In genomic region chr7:30927559-30927958, GRCh38 we compare ENCODE assay signal across 23 cellular contexts. TPM values are rescaled to one million over a fixed set of nuclear protein-coding genes. Genes with fewer than 3 reads are reported as not detected.
DNase-seq lines count a peak whose midpoint lies in the region; ATAC-seq and TF ChIP-seq lines count a peak whose summit lies in the region.
"Had no signal": no experiment of that assay in that cellular context is flagged by ENCODE, and none has a peak within 500 bp of the region (broad histone marks: within the 10 kb centered on the region; RNA-seq: fewer than 3 reads in every experiment).

No MANE protein-coding gene starts in this region.

- H3K36me3 ChIP-seq in osteoblast (ENCODE audit: insufficient read depth, low read length): no peaks in the 10 kb centered on the region
- H3K36me3 ChIP-seq: BLaER1 treated with 17β-estradiol and CSF1 and Interleukin-3, amounts not matched to agents 10 nM and 100 nM; MG63 had no signal

- intact Hi-C loops in natural killer cell (cut with micrococcal nuclease): no loop called here

- H3K4me3 ChIP-seq in osteoblast (ENCODE audit: insufficient read depth, low read length): no peak overlapping the region
- H3K4me3 ChIP-seq: BLaER1 treated with 17β-estradiol and CSF1 and Interleukin-3, amounts not matched to agents 10 nM and 100 nM; MG63 had no signal

- no peaks in the 10 kb centered on the region for H3K79me2 ChIP-seq in osteoblast (ENCODE audit: insufficient read depth, low read length)

- H4K20me1 ChIP-seq in osteoblast (ENCODE audit: insufficient read depth, low read length): no peaks in the 10 kb centered on the region
- H4K20me1 ChIP-seq: BLaER1 treated with 17β-estradiol and CSF1 and Interleukin-3, amounts not matched to agents 10 nM and 100 nM had no signal

- H3K27ac ChIP-seq in osteoblast (ENCODE audit: low read depth, low read length) (no peak overlapping the region), caudate nucleus (ENCODE audit: low read depth, low read length) (no peak overlapping the region)
- H3K27ac ChIP-seq: BLaER1 treated with 17β-estradiol and CSF1 and Interleukin-3, amounts not matched to agents 10 nM and 100 nM had no signal

- peak; percentile 39 for DNase-seq in natural killer cell treated with Interleukin-12 subunit alpha and Interleukin-12 subunit beta and Interleukin-15 and Interleukin-18, amount 100 ng/mL, for 72 hours (ENCODE audit: low spot score)
- DNase-seq in natural killer cell: no peak
- peak; percentile 3 for DNase-seq in HuH-7.5 (ENCODE audit: low spot score)
- DNase-seq in osteoblast (ENCODE audit: insufficient read length, low spot score, missing footprints): peak; percentile 54
- no peak for DNase-seq in ecto neural progenitor cell (ENCODE audit: low spot score)
- no peak for DNase-seq in caudate nucleus (lab: John Stamatoyannopoulos, UW)
- DNase-seq: AML-193; CD4-positive, alpha-beta memory T cell; COR-L47; IMR-90; KG1; MG63; NCI-H1105 treated with DMSO at 0.1 percent for 48 hours; NCI-H2029; NCI-H446 treated with DMSO at 0.1 percent for 48 hours; NCI-H526; NCI-H82; NK-92 treated with Interleukin-12 subunit alpha and Interleukin-12 subunit beta, amount 100 ng/mL, for 24 hours; PC-3 had no signal

- peaks cover 2% of the 10 kb centered on the region for H3K9me3 Mint-ChIP-seq in natural killer cell treated with Interleukin-12 subunit alpha and Interleukin-12 subunit beta and Interleukin-15 and Interleukin-18, amount 100 ng/mL, for 72 hours
- no peaks in the 10 kb centered on the region for H3K9me3 Mint-ChIP-seq in natural killer cell

- H3K27ac Mint-ChIP-seq in natural killer cell treated with Interleukin-12 subunit alpha and Interleukin-12 subunit beta and Interleukin-15 and Interleukin-18, amount 100 ng/mL, for 72 hours: no peak overlapping the region
- no peak overlapping the region for H3K27ac Mint-ChIP-seq in natural killer cell
- H3K27ac Mint-ChIP-seq: CD4-positive, alpha-beta memory T cell had no signal

- H3K36me3 Mint-ChIP-seq in natural killer cell treated with Interleukin-12 subunit alpha and Interleukin-12 subunit beta and Interleukin-15 and Interleukin-18, amount 100 ng/mL, for 72 hours: no peaks in the 10 kb centered on the region
- H3K36me3 Mint-ChIP-seq in natural killer cell: no peaks in the 10 kb centered on the region
- H3K36me3 Mint-ChIP-seq: CD4-positive, alpha-beta memory T cell had no signal

- H3K4me1 ChIP-seq in osteoblast (ENCODE audit: insufficient read depth, low read length): no peaks in the 10 kb centered on the region
- H3K4me1 ChIP-seq: BLaER1 treated with 17β-estradiol and CSF1 and Interleukin-3, amounts not matched to agents 10 nM and 100 nM had no signal

- H3K9me3 ChIP-seq in osteoblast (ENCODE audit: low read depth, low read length): peaks cover 7% of the 10 kb centered on the region
- H3K9me3 ChIP-seq: MG63 had no signal

- H3K4me1 Mint-ChIP-seq in natural killer cell treated with Interleukin-12 subunit alpha and Interleukin-12 subunit beta and Interleukin-15 and Interleukin-18, amount 100 ng/mL, for 72 hours (ENCODE audit: low read depth in 2 of 2): no peaks in the 10 kb centered on the region
- H3K4me1 Mint-ChIP-seq in natural killer cell: no peaks in the 10 kb centered on the region
- H3K4me1 Mint-ChIP-seq: CD4-positive, alpha-beta memory T cell had no signal

- H3K27me3 Mint-ChIP-seq in natural killer cell treated with Interleukin-12 subunit alpha and Interleukin-12 subunit beta and Interleukin-15 and Interleukin-18, amount 100 ng/mL, for 72 hours: peaks cover 0 to 4% of the 10 kb centered on the region in 2 donors
- no peaks in the 10 kb centered on the region for H3K27me3 Mint-ChIP-seq in natural killer cell (ENCODE audit: low read depth in 2 of 2)
- H3K27me3 Mint-ChIP-seq: CD4-positive, alpha-beta memory T cell had no signal

- H2AFZ ChIP-seq in osteoblast (ENCODE audit: low read length): no peak overlapping the region

- peaks cover 24% of the 10 kb centered on the region for H3K27me3 ChIP-seq in osteoblast (ENCODE audit: insufficient read depth, low read length)
- H3K27me3 ChIP-seq: BLaER1 treated with 17β-estradiol and CSF1 and Interleukin-3, amounts not matched to agents 10 nM and 100 nM; MG63 had no signal

- TF ChIP-seq CTCF in natural killer cell (IDR thresholded peaks at IDR 0.05): no peak
- TF ChIP-seq CTCF in osteoblast (IDR thresholded peaks at IDR 0.05; ENCODE audit: extremely low read depth, low read depth, low read length): no peak

- no peak for ATAC-seq in natural killer cell treated with Interleukin-12 subunit alpha and Interleukin-12 subunit beta and Interleukin-15 and Interleukin-18, amount 100 ng/mL, for 72 hours
- ATAC-seq in natural killer cell (no peak), GM21515 (IDR thresholded peaks at IDR 0.05; ENCODE audit: unreplicated experiment) (no peak)
- ATAC-seq: PC-3 had no signal

- H3K4me3 Mint-ChIP-seq in natural killer cell treated with Interleukin-12 subunit alpha and Interleukin-12 subunit beta and Interleukin-15 and Interleukin-18, amount 100 ng/mL, for 72 hours: no peak overlapping the region
- no peak overlapping the region for H3K4me3 Mint-ChIP-seq in natural killer cell
- H3K4me3 Mint-ChIP-seq: CD4-positive, alpha-beta memory T cell had no signal

- no peak overlapping the region for H3K4me2 ChIP-seq in osteoblast (ENCODE audit: insufficient read depth, low read length)
- H3K4me2 ChIP-seq: BLaER1 treated with 17β-estradiol and CSF1 and Interleukin-3, amounts not matched to agents 10 nM and 100 nM had no signal

RNA-seq across cellular contexts. Expression of gene AQP1, which starts 15.9 kb away (rescaled TPM):
- total RNA-seq in natural killer cell treated with Interleukin-12 subunit alpha and Interleukin-12 subunit beta and Interleukin-15 and Interleukin-18, amount 100 ng/mL, for 72 hours: under 1 TPM in 1 of 2 donors, not detected in 1; 0.14 TPM
- total RNA-seq in natural killer cell (1 to 10 TPM in 1 of 3 donors, under 1 TPM in 1, not detected in 1; 0.50 to 1.4 TPM), osteoblast (0.59 and 0.72 TPM in 2 replicates)
- total RNA-seq: CD4-positive, alpha-beta memory T cell had no signal

RNA-seq across cellular contexts. Expression of gene GHRHR, which starts 36.2 kb away (rescaled TPM):
- total RNA-seq in natural killer cell treated with Interleukin-12 subunit alpha and Interleukin-12 subunit beta and Interleukin-15 and Interleukin-18, amount 100 ng/mL, for 72 hours: not detected
- total RNA-seq in natural killer cell (not detected), osteoblast (not detected in 2 replicates)
- total RNA-seq: A172; CD4-positive, alpha-beta memory T cell; H4; IMR-90; PC-3 had no signal

Comparison
In these comparisons a context has a peak if more than half of its experiments do, and no peak if none do; other contexts are left out.
1. DNase-seq: peak in natural killer cell treated with Interleukin-12 subunit alpha and Interleukin-12 subunit beta and Interleukin-15 and Interleukin-18, amount 100 ng/mL, for 72 hours (single experiment), HuH-7.5 (single experiment) and osteoblast (single experiment); none in natural killer cell (single experiment), ecto neural progenitor cell (single experiment) and caudate nucleus (0 of 61).